ENCODE assay signal across 9 cellular contexts in genomic region chr5:149564542-149565140, GRCh38. TPM values are rescaled to one million over a fixed set of nuclear protein-coding genes. Genes with fewer than 3 reads are reported as not detected.
DNase-seq lines count a peak whose midpoint lies in the region; ATAC-seq, FAIRE-seq and TF ChIP-seq lines count a peak whose summit lies in the region.
"Not testable (repeated sequence)": the region's sequence is repeated elsewhere in the genome, so short reads cannot be mapped to it uniquely, and the experiment has no call there.
"Had no signal": no experiment of that assay in that cellular context is flagged by ENCODE, and none has a peak within 500 bp of the region (broad histone marks: within the 10 kb centered on the region; RNA-seq: fewer than 3 reads in every experiment).

No MANE protein-coding gene starts in this region.

- H3K4me3 ChIP-seq in A549; HFF-Myc (replicated peaks; ENCODE audit: low read depth, low read length); Karpas-422 (ENCODE audit: low read length); NT2/D1 (ENCODE audit: insufficient read length, low read depth): not testable (repeated sequence)

- H3K4me1 Mint-ChIP-seq in activated T-helper 17 cell treated with anti-CD3 and anti-CD28 coated beads, Interleukin-2, amount 50 U/mL, for 72 hours, result peaks cover 14% of the 10 kb centered on the region
- H3K4me1 Mint-ChIP-seq in neural crest cell, result peaks cover 24% of the 10 kb centered on the region

- H3K9ac ChIP-seq in Karpas-422 (ENCODE audit: low read length), result peak overlapping the region; percentile 46
- not testable (repeated sequence) for H3K9ac ChIP-seq in NT2/D1 (ENCODE audit: insufficient read length, low read depth)

- H3K4me2 ChIP-seq in A549 (peak overlapping the region; percentile 42), Karpas-422 (ENCODE audit: low read depth, low read length, poor library complexity, severe bottlenecking) (peak overlapping the region; percentile 41)

- TF ChIP-seq EP300 in A549 (IDR thresholded peaks at IDR 0.05), result not testable (repeated sequence)

- not testable (repeated sequence) for H3K36me3 Mint-ChIP-seq in activated T-helper 17 cell treated with anti-CD3 and anti-CD28 coated beads, Interleukin-2, amount 50 U/mL, for 72 hours (ENCODE audit: low read depth); neural crest cell (ENCODE audit: low read depth)

- peak; percentile 92 to 95 for ATAC-seq in A549
- peak; percentile 92 for ATAC-seq in activated T-helper 17 cell treated with anti-CD3 and anti-CD28 coated beads, Interleukin-2, amount 50 U/mL, for 72 hours (replicated peaks)
- peak; percentile 63 for ATAC-seq in foreskin keratinocyte

- H3K9me3 ChIP-seq in A549; Karpas-422 (ENCODE audit: low read length); NT2/D1 (ENCODE audit: insufficient read depth, low read length): not testable (repeated sequence)

- not testable (repeated sequence) for H3K27me3 Mint-ChIP-seq in activated T-helper 17 cell treated with anti-CD3 and anti-CD28 coated beads, Interleukin-2, amount 50 U/mL, for 72 hours; neural crest cell (ENCODE audit: low read depth)

- H3K9me3 Mint-ChIP-seq in activated T-helper 17 cell treated with anti-CD3 and anti-CD28 coated beads, Interleukin-2, amount 50 U/mL, for 72 hours; neural crest cell: not testable (repeated sequence)

- peak; percentile 89 to 92 for TF ChIP-seq RAD21 in A549 (conservative IDR thresholded peaks at IDR 0.05 in 1 of 2, IDR thresholded peaks at IDR 0.05 in 1 of 2)

- peaks cover 38% of the 10 kb centered on the region for H3K4me1 ChIP-seq in A549
- peaks cover 51% of the 10 kb centered on the region for H3K4me1 ChIP-seq in Karpas-422 (ENCODE audit: low read length)
- H3K4me1 ChIP-seq in NT2/D1 (ENCODE audit: insufficient read depth, insufficient read length), result not testable (repeated sequence)
- peaks cover 34% of the 10 kb centered on the region for H3K4me1 ChIP-seq in foreskin keratinocyte

- TF ChIP-seq POLR2A in A549 (IDR thresholded peaks at IDR 0.05; ENCODE audit: low read length), result not testable (repeated sequence)

- CTCF ChIA-PET in A549 (lab: Yijun Ruan, JAX), result interaction anchor here (0.6 to 4.6 kb wide), 52 partner anchors 9 to 828 kb away, joined by 3 to 58 read pairs (median 4); partner anchors contain the start of genes ARHGEF37, CSNK1A1 and IL17B

- peak; percentile 95 for FAIRE-seq in A549 (lab: Jason Lieb, UNC)

- WGBS in A549 (ENCODE audit: missing lambda C conversion rate), result 50% methylated on average over 15 of the region's 15 CpGs

- H2AFZ ChIP-seq in Karpas-422 (ENCODE audit: low read length), result peak overlapping the region; percentile 60

- not testable (repeated sequence) for H4K20me1 ChIP-seq in Karpas-422 (ENCODE audit: insufficient read depth, low read depth, low read length)

- H3K27ac ChIP-seq in A549 (peak overlapping the region; percentile 90 to 91; a peak in 5 of 6 replicates), Karpas-422 (ENCODE audit: low read length) (peak overlapping the region; percentile 77), foreskin keratinocyte (peak overlapping the region; percentile 96)

- not testable (repeated sequence) for H3K36me3 ChIP-seq in Karpas-422 (ENCODE audit: insufficient read depth, low read length); NT2/D1 (ENCODE audit: insufficient read depth, insufficient read length, low read length)

- in situ Hi-C loops in GM13977 (cut with MboI; ENCODE audit: low pct_unique_long_range_greater_than_20kb, low sequenced_read_pairs, unreplicated experiment), result loop anchor here (10.0 kb wide), 1 partner anchor 190 kb away; the partner anchor contains the start of gene IL17B

- DNase-seq in A549 (ENCODE audit: low read depth in 1 of 2, low spot score in 1 of 2), result peak; percentile 78 to 85
- peak; percentile 67 for DNase-seq in GM13977 (ENCODE audit: low spot score)
- DNase-seq in HFF-Myc (ENCODE audit: extremely low read depth, low read depth), result peak; percentile 79
- DNase-seq in Karpas-422, result peak; percentile 94
- DNase-seq in NT2/D1 (ENCODE audit: low read depth, low spot score), result peak; percentile 43
- peak; percentile 67 to 80 for DNase-seq in foreskin keratinocyte
- not testable (repeated sequence) for DNase-seq in neural crest cell (ENCODE audit: low read depth, low spot score)

- not testable (repeated sequence) for H3K4me3 Mint-ChIP-seq in activated T-helper 17 cell treated with anti-CD3 and anti-CD28 coated beads, Interleukin-2, amount 50 U/mL, for 72 hours; neural crest cell

- not testable (repeated sequence) for H3K9me2 ChIP-seq in Karpas-422 (replicated peaks; ENCODE audit: insufficient read depth, low read length)

- H3K27ac Mint-ChIP-seq in activated T-helper 17 cell treated with anti-CD3 and anti-CD28 coated beads, Interleukin-2, amount 50 U/mL, for 72 hours; neural crest cell (ENCODE audit: unreplicated experiment): not testable (repeated sequence)

- TF ChIP-seq CTCF in A549 (IDR thresholded peaks at IDR 0.05) (peak; percentile 81), GM13977 (IDR thresholded peaks at IDR 0.05; ENCODE audit: extremely low read depth, insufficient read depth, missing control alignments) (peak; percentile 69), HFF-Myc (IDR thresholded peaks at IDR 0.05; ENCODE audit: low read depth, low read length, missing control alignments) (peak; percentile 41), foreskin keratinocyte (conservative IDR thresholded peaks at IDR 0.05) (peak; percentile 89), neural crest cell (conservative IDR thresholded peaks at IDR 0.05) (peak; percentile 81)

- not testable (repeated sequence) for H3K27me3 ChIP-seq in Karpas-422 (ENCODE audit: low read length); NT2/D1 (ENCODE audit: insufficient read depth, insufficient read length); foreskin keratinocyte

- not testable (repeated sequence) for H3K79me2 ChIP-seq in Karpas-422 (ENCODE audit: low read length)

- POLR2A ChIA-PET in A549 (lab: Yijun Ruan, JAX), result interaction anchor here (1.3 kb wide), 1 partner anchor 18 kb away, joined by 3 read pairs; no protein-coding TSS in a partner anchor

TF ChIP-seq in A549, 52 proteins besides CTCF, POLR2A, EP300 and RAD21:
- peak; percentile 61; the same call in 2 of the 3 replicates for TF ChIP-seq SMC3 (IDR thresholded peaks at IDR 0.05)
- TF ChIP-seq, protein P1, sequence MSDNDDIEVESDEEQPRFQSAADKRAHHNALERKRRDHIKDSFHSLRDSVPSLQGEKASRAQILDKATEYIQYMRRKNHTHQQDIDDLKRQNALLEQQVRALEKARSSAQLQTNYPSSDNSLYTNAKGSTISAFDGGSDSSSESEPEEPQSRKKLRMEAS (IDR thresholded peaks at IDR 0.05), result peak; percentile 19; the same call in 1 of the 2 replicates

RNA-seq across cellular contexts. Expression of gene CSNK1A1, which starts 13.4 kb away (rescaled TPM):
- polyA plus RNA-seq in A549 (2011; rRNA removed) (180 and 218 TPM in 2 replicates), A549 (2017; fragmentation: RNase III; extraction: RNeasy Plus Mini Kit Qiagen cat#74134 plus additional on column Dnase treatment) (122 to 133 TPM (median 123 TPM) in 3 replicates), foreskin keratinocyte (93.4 and 93.8 TPM in 2 replicates)
- polyA plus RNA-seq in A549 (2012; cell fraction: cytosol; rRNA removed), result 48.2 and 67.7 TPM in 2 replicates
- 58.1 and 58.3 TPM in 2 replicates for polyA plus RNA-seq in A549 (2012; cell fraction: nucleus; rRNA removed)
- 229 and 233 TPM in 2 replicates for polyA minus RNA-seq in A549 (2011; rRNA and poly(A)+ RNA removed)
- 193 and 274 TPM in 2 replicates for total RNA-seq in Karpas-422 (2014; rRNA removed; shearing (Covaris generic); ENCODE audit: low replicate concordance)
- 100 to 1,000 TPM; 167 to 175 TPM for total RNA-seq in activated T-helper 17 cell treated with anti-CD3 and anti-CD28 coated beads, Interleukin-2, amount 50 U/mL, for 72 hours
- total RNA-seq in foreskin keratinocyte (283 and 324 TPM in 2 replicates), neural crest cell (218 and 219 TPM in 2 replicates)

RNA-seq across cellular contexts. Expression of gene ARHGEF37, which starts 16.7 kb away (rescaled TPM):
- polyA plus RNA-seq in A549 (2011; rRNA removed), result 1.5 and 1.7 TPM in 2 replicates
- 0.40 and 0.49 TPM in 2 replicates for polyA plus RNA-seq in A549 (2012; cell fraction: cytosol; rRNA removed)
- 1.1 and 1.2 TPM in 2 replicates for polyA plus RNA-seq in A549 (2012; cell fraction: nucleus; rRNA removed)
- polyA plus RNA-seq in A549 (2017; fragmentation: RNase III; extraction: RNeasy Plus Mini Kit Qiagen cat#74134 plus additional on column Dnase treatment), result 0.98 to 1.2 TPM (median 1.2 TPM) in 3 replicates
- 2.7 and 3.3 TPM in 2 replicates for polyA minus RNA-seq in A549 (2011; rRNA and poly(A)+ RNA removed)
- total RNA-seq in Karpas-422 (2014; rRNA removed; shearing (Covaris generic); ENCODE audit: low replicate concordance), result 17.0 and 30.0 TPM in 2 replicates
- total RNA-seq in activated T-helper 17 cell treated with anti-CD3 and anti-CD28 coated beads, Interleukin-2, amount 50 U/mL, for 72 hours, result under 1 TPM; 0.06 to 0.64 TPM
- total RNA-seq in foreskin keratinocyte, result 2.6 and 2.7 TPM in 2 replicates
- polyA plus RNA-seq in foreskin keratinocyte, result 0.96 and 1.2 TPM in 2 replicates
- total RNA-seq in neural crest cell, result 1.9 and 2.3 TPM in 2 replicates
- polyA plus RNA-seq: CD8-positive, alpha-beta memory T cell had no signal
